Comparison of ENCODE assay signal across 8 cellular contexts in the genomic region with DNA sequence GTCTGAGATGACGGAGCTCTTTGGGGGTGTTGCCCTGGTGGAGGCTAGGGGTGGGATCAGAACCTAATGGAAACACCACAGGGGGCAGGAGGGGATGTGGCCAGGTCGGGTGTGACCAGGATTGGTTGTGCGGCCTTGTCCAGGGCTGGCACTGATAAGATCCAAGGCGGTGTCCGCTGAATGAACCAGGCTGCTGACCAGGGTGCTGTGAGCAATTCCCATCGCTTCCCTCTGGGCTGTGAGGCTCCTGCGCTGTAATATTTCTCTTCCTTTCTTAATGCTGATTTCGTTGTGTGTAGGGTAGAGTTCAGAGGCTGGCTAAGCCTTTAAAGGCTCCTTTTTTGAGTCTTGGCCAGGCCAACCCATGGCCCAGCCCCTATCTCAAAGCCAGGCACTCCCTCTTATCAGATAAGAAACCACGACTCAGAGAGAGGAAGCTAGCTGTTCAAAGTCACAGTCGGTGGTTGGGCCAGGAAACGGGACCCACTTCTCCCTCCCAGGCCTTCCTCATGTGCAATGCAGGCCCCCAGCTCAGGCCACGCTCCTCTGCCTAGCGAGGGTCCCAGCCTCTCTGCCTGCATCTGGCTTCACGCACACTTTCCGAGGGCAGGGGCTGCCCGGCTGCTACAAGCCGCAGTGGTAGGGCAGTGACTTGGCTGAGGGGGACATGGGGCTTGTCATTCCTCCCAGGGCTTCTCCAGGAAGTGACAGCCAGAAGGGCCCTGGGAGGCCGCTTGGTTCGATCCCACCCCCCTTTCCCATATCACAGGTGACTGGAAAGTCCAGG. TPM values are rescaled to one million over a fixed set of nuclear protein-coding genes. Genes with fewer than 3 reads are reported as not detected.
DNase-seq lines count a peak whose midpoint lies in the region; ATAC-seq, FAIRE-seq and TF ChIP-seq lines count a peak whose summit lies in the region.

No MANE protein-coding gene starts in this region.

- no peaks in the 10 kb centered on the region for H4K20me1 ChIP-seq in GM12878 (ENCODE audit: control insufficient read depth, insufficient read depth)

- TF ChIP-seq POLR2A in GM12878 (IDR thresholded peaks at IDR 0.05; ENCODE audit: low read depth, low read length): no peak

- BruUV-seq in GM12878 (replicated peaks; lab: Mats Ljungman, UMichigan): no TSS peak

- H3K9ac ChIP-seq in GM12878 (ENCODE audit: control insufficient read depth, insufficient read depth, low read length): no peak overlapping the region

- DNase-seq in GDM1 (lab: John Stamatoyannopoulos, UW) (peak; percentile 96), SKM-1 treated with dmso at 0.1 percent for 144 hours (lab: John Stamatoyannopoulos, UW; ENCODE audit: unreplicated experiment) (peak; percentile 97), GM12878 (ENCODE audit: low read depth, low spot score) (no peak), pancreas (no peak), anterior cingulate cortex (lab: John Stamatoyannopoulos, UW) (no peak)

- no peak for TF ChIP-seq CTCF in GM12878 (IDR thresholded peaks at IDR 0.05 in 2 of 3, conservative IDR thresholded peaks at IDR 0.05 in 1 of 3; ENCODE audit: control insufficient read depth in 2 of 3, extremely low read depth in 1 of 3, insufficient read depth in 1 of 3, low read depth in 3 of 3, low read length in 3 of 3)
- TF ChIP-seq CTCF in pancreas (IDR thresholded peaks at IDR 0.05): no peak

- TF ChIP-seq EP300 in GM12878 (IDR thresholded peaks at IDR 0.05; ENCODE audit: borderline replicate concordance in 1 of 2, control insufficient read depth in 1 of 2, low read depth in 2 of 2, low read length in 2 of 2): no peak

- POLR2A ChIA-PET in GM12878 (lab: Charles Lee): no interaction called here

- H3K79me2 ChIP-seq in GM12878 (ENCODE audit: control insufficient read depth, insufficient read depth, low read length): no peaks in the 10 kb centered on the region

- TF ChIP-seq RAD21 in GM12878 (IDR thresholded peaks at IDR 0.05; ENCODE audit: insufficient read depth, low read depth, low read length): no peak

- RAD21 ChIA-PET in GM12878 (lab: Charles Lee; ENCODE audit: unreplicated experiment): no interaction called here

- ATAC-seq in GM12878: peak; percentile 72
- peak in 3 of 4 donors; percentile 61 to 73 (median 64) for ATAC-seq in pancreas
- ATAC-seq in HG02571 (IDR thresholded peaks at IDR 0.05; ENCODE audit: unreplicated experiment): no peak
- no peak for ATAC-seq in GM21390 (IDR thresholded peaks at IDR 0.05; ENCODE audit: unreplicated experiment)
- no peak for ATAC-seq in HG03108 (IDR thresholded peaks at IDR 0.05; ENCODE audit: unreplicated experiment)

- SMC1A ChIA-PET in GM12878 (lab: Charles Lee; ENCODE audit: uncharacterized antibody, unreplicated experiment): interaction anchor here (0.6 kb wide), 1 partner anchor 185 kb away, joined by 3 read pairs; no protein-coding TSS in a partner anchor

- no peaks in the 10 kb centered on the region for H3K27me3 ChIP-seq in GM12878 (replicated peaks in 1 of 2; ENCODE audit: control insufficient read depth in 2 of 2, insufficient read depth in 2 of 2, low read length in 1 of 2)
- no peaks in the 10 kb centered on the region for H3K27me3 ChIP-seq in pancreas

- H3K9me3 ChIP-seq in GM12878 (replicated peaks; ENCODE audit: control insufficient read depth, insufficient read depth, low read length) (no peaks in the 10 kb centered on the region), pancreas (no peaks in the 10 kb centered on the region)

- H3K4me3 ChIP-seq in GM12878 (no peak overlapping the region), pancreas (no peak overlapping the region)

- in situ Hi-C loops in GM12878 (cut with MboI): no loop called here

- H2AFZ ChIP-seq in GM12878 (ENCODE audit: control insufficient read depth, low read depth, low read length): peak overlapping the region; percentile 24; the same call in 1 of the 2 replicates

- CTCF ChIA-PET in GM12878 (lab: Yijun Ruan, JAX): no interaction called here

- 36% methylated on average over 19 of the region's 19 CpGs for WGBS in GM12878 (ENCODE audit: insufficient coverage, insufficient replicate concordance, low lambda C conversion rate, missing lambda C conversion rate)
- 65 to 73% methylated on average over 19 of the region's 19 CpGs for WGBS in pancreas, 2 donors

- H3K36me3 ChIP-seq in GM12878 (ENCODE audit: control insufficient read depth in 2 of 2, insufficient read depth in 2 of 2, low read length in 1 of 2): no peaks in the 10 kb centered on the region
- no peaks in the 10 kb centered on the region for H3K36me3 ChIP-seq in pancreas

- peaks cover 6% of the 10 kb centered on the region; the same call in 1 of the 2 replicates for H3K4me1 ChIP-seq in GM12878 (ENCODE audit: control insufficient read depth, insufficient read depth, low read length)
- no peaks in the 10 kb centered on the region for H3K4me1 ChIP-seq in pancreas

- H3K4me2 ChIP-seq in GM12878 (ENCODE audit: control insufficient read depth, insufficient read depth): no peak overlapping the region

- H3K27ac ChIP-seq in GM12878 (ENCODE audit: control insufficient read depth, insufficient read depth) (no peak overlapping the region), pancreas (no peak overlapping the region)

- intact Hi-C loops in GM12878 (cut with micrococcal nuclease; ENCODE audit: unreplicated experiment) (no loop called here), pancreas (cut with DNase I) (no loop called here)

- FAIRE-seq in GM12878 (lab: Jason Lieb, UNC) (no peak), pancreas (lab: Jason Lieb, UNC) (no peak)

TF ChIP-seq in GM12878, 131 proteins besides CTCF, POLR2A, EP300 and RAD21:
- no peak for TF ChIP-seq RCOR1 (conservative IDR thresholded peaks at IDR 0.05; ENCODE audit: low read depth, low read length)
- TF ChIP-seq, protein P1, sequence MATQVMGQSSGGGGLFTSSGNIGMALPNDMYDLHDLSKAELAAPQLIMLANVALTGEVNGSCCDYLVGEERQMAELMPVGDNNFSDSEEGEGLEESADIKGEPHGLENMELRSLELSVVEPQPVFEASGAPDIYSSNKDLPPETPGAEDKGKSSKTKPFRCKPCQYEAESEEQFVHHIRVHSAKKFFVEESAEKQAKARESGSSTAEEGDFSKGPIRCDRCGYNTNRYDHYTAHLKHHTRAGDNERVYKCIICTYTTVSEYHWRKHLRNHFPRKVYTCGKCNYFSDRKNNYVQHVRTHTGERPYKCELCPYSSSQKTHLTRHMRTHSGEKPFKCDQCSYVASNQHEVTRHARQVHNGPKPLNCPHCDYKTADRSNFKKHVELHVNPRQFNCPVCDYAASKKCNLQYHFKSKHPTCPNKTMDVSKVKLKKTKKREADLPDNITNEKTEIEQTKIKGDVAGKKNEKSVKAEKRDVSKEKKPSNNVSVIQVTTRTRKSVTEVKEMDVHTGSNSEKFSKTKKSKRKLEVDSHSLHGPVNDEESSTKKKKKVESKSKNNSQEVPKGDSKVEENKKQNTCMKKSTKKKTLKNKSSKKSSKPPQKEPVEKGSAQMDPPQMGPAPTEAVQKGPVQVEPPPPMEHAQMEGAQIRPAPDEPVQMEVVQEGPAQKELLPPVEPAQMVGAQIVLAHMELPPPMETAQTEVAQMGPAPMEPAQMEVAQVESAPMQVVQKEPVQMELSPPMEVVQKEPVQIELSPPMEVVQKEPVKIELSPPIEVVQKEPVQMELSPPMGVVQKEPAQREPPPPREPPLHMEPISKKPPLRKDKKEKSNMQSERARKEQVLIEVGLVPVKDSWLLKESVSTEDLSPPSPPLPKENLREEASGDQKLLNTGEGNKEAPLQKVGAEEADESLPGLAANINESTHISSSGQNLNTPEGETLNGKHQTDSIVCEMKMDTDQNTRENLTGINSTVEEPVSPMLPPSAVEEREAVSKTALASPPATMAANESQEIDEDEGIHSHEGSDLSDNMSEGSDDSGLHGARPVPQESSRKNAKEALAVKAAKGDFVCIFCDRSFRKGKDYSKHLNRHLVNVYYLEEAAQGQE (IDR thresholded peaks at IDR 0.05; ENCODE audit: low read depth, low read length): peak; percentile 46; the same call in 1 of the 2 replicates
- no peak for TF ChIP-seq NRF1 (conservative IDR thresholded peaks at IDR 0.05; ENCODE audit: low read depth, low read length)
- TF ChIP-seq CHD1 (IDR thresholded peaks at IDR 0.05; ENCODE audit: low read depth, low read length): no peak
- TF ChIP-seq SRF (IDR thresholded peaks at IDR 0.05; ENCODE audit: low read depth in 2 of 2, low read length in 2 of 2): no peak
- no peak for TF ChIP-seq ETV6 (conservative IDR thresholded peaks at IDR 0.05 in 1 of 2, IDR thresholded peaks at IDR 0.05 in 1 of 2; ENCODE audit: borderline replicate concordance in 1 of 2, low read depth in 1 of 2)
- 0 out of 2 replicates have a peak, but pooled peaks have one; percentile 6 for TF ChIP-seq SPI1 (IDR thresholded peaks at IDR 0.05; ENCODE audit: borderline replicate concordance, insufficient read depth, low read depth, low read length)

RNA-seq across cellular contexts. Expression of a gene that starts 26.0 kb away (rescaled TPM):
- total RNA-seq in GM12878 (2013; cell fraction: nucleolus; rRNA removed): 2.5 and 2.9 TPM in 2 replicates
- 0.16 and 0.40 TPM in 2 replicates for total RNA-seq in GM12878 (2014; rRNA removed)
- 0.14 and 0.36 TPM in 2 replicates for total RNA-seq in GM12878 (2014; rRNA removed; fragmentation: Illumina TruSeq; extraction: Trizol)
- 1.3 and 1.9 TPM in 2 replicates for total RNA-seq in GM12878 (2021)
- polyA plus RNA-seq in GM12878 (2011; ENCODE audit: low read depth): 0.41 TPM
- 0.53 and 0.67 TPM in 2 replicates for polyA plus RNA-seq in GM12878 (2011; rRNA removed)
- 0.60 TPM in 2 replicates for polyA plus RNA-seq in GM12878 (2011; cell fraction: cytosol; rRNA removed)
- 1.4 TPM in 2 replicates for polyA plus RNA-seq in GM12878 (2011; cell fraction: nucleus; rRNA removed)
- polyA plus RNA-seq in GM12878 (2012): 0.96 and 1.7 TPM in 2 replicates
- 0.37 and 0.40 TPM in 2 replicates for polyA plus RNA-seq in GM12878 (2014; fragmentation: Illumina TruSeq; extraction: Trizol)
- under 1 TPM; 0.05 TPM for polyA plus RNA-seq in GM12878 (2014; fragmentation: Nextera tagmentation; extraction: Ambion mirVana)
- polyA plus RNA-seq in GM12878 (2014; rRNA removed): 0.32 and 0.36 TPM in 2 replicates
- polyA plus RNA-seq in GM12878 (2016; fragmentation: Nextera tagmentation; extraction: Ambion mirVana): under 1 TPM; 0.13 to 0.21 TPM
- polyA minus RNA-seq in GM12878 (2011; rRNA and poly(A)+ RNA removed): 0.59 and 1.1 TPM in 2 replicates
- 1.1 and 5.9 TPM in 2 replicates for polyA minus RNA-seq in GM12878 (2011; cell fraction: cytosol; rRNA and poly(A)+ RNA removed)
- polyA minus RNA-seq in GM12878 (2011; cell fraction: nucleus; rRNA and poly(A)+ RNA removed): 1.1 and 1.8 TPM in 2 replicates
- 10 to 100 TPM; 13.3 to 39.1 (median 27.5) TPM for total RNA-seq in pancreas
- 10 to 100 TPM; 10.0 to 11.9 TPM for polyA plus RNA-seq in pancreas

Comparison
In these comparisons a context has a peak if more than half of its experiments do, and no peak if none do; other contexts are left out.
1. DNase-seq: peak in GDM1 (single experiment) and SKM-1 treated with dmso at 0.1 percent for 144 hours (single experiment); none in GM12878 (single experiment), pancreas (0 of 6) and anterior cingulate cortex (0 of 58).
2. ATAC-seq: peak in GM12878 (single experiment) and pancreas (3 of 4); none in HG02571 (single experiment), GM21390 (single experiment) and HG03108 (single experiment).